In genomic region chr20:32458061-32458836, GRCh38 we compare ENCODE assay signal across 9 cellular contexts.
DNase-seq lines count a peak whose midpoint lies in the region; ATAC-seq lines count a peak whose summit lies in the region.
"Had no signal": no experiment of that assay in that cellular context is flagged by ENCODE, and none has a peak within 500 bp of the region (broad histone marks: within the 10 kb centered on the region; RNA-seq: fewer than 3 reads in every experiment).

No MANE protein-coding gene starts in this region.

- H3K36me3 ChIP-seq in iPS-18a (ENCODE audit: control insufficient read depth, low read depth, low read length) (peaks cover 6% of the 10 kb centered on the region), stomach smooth muscle (ENCODE audit: control insufficient read depth in 2 of 2, insufficient read depth in 2 of 2, low read length in 2 of 2) (peaks cover 7 to 9% of the 10 kb centered on the region in 2 donors)

- peak overlapping the region; percentile 16 for H3K27ac ChIP-seq in iPS-18a (ENCODE audit: low read length)
- H3K27ac ChIP-seq in stomach smooth muscle (ENCODE audit: low read length) = peak overlapping the region; percentile 6

- CTCF ChIA-PET in activated CD4-positive, alpha-beta memory T cell treated with anti-CD3 and anti-CD28 coated beads for 36 hours (lab: Charles Lee) = interaction anchor here (1.0 kb wide), 1 partner anchor 332 kb away, joined by 5 read pairs; no protein-coding TSS in a partner anchor
- CTCF ChIA-PET in activated CD4-positive, alpha-beta memory T cell treated with anti-CD3 and anti-CD28 coated beads, Interleukin-2, amount 10 ng/mL, durations not matched to agents 7 days and 5 days (lab: Charles Lee) = no interaction called here

- H3K9me3 Mint-ChIP-seq in activated CD4-positive, alpha-beta memory T cell treated with anti-CD3 and anti-CD28 coated beads for 36 hours = no peaks in the 10 kb centered on the region
- no peaks in the 10 kb centered on the region for H3K9me3 Mint-ChIP-seq in activated CD4-positive, alpha-beta memory T cell treated with anti-CD3 and anti-CD28 coated beads, Interleukin-2, amount 10 ng/mL, durations not matched to agents 7 days and 5 days

- H3K4me1 ChIP-seq in iPS-18a (ENCODE audit: control insufficient read depth, low read depth, low read length) (peaks cover 8% of the 10 kb centered on the region), stomach smooth muscle (ENCODE audit: control insufficient read depth, insufficient read depth, low read length) (peaks cover 37% of the 10 kb centered on the region)

- H3K4me3 Mint-ChIP-seq in activated CD4-positive, alpha-beta memory T cell treated with anti-CD3 and anti-CD28 coated beads for 36 hours = no peak overlapping the region
- H3K4me3 Mint-ChIP-seq in activated CD4-positive, alpha-beta memory T cell treated with anti-CD3 and anti-CD28 coated beads, Interleukin-2, amount 10 ng/mL, durations not matched to agents 7 days and 5 days = no peak overlapping the region
- H3K4me3 Mint-ChIP-seq in T-helper 17 cell = no peak overlapping the region

- H3K27me3 ChIP-seq in iPS-18a (ENCODE audit: control insufficient read depth, insufficient read depth, low read length) (no peaks in the 10 kb centered on the region), stomach smooth muscle (ENCODE audit: control insufficient read depth in 1 of 2, insufficient read depth in 2 of 2, low read length in 2 of 2) (no peaks in the 10 kb centered on the region)

- H3K4me1 Mint-ChIP-seq in activated CD4-positive, alpha-beta memory T cell treated with anti-CD3 and anti-CD28 coated beads for 36 hours (ENCODE audit: low read depth) = peaks cover 3% of the 10 kb centered on the region
- H3K4me1 Mint-ChIP-seq in activated CD4-positive, alpha-beta memory T cell treated with anti-CD3 and anti-CD28 coated beads, Interleukin-2, amount 10 ng/mL, durations not matched to agents 7 days and 5 days = no peaks in the 10 kb centered on the region
- H3K4me1 Mint-ChIP-seq in T-helper 17 cell = peaks cover 9% of the 10 kb centered on the region

- POLR2A ChIA-PET in activated CD4-positive, alpha-beta memory T cell treated with anti-CD3 and anti-CD28 coated beads for 36 hours (lab: Charles Lee) = no interaction called here
- POLR2A ChIA-PET in activated CD4-positive, alpha-beta memory T cell treated with anti-CD3 and anti-CD28 coated beads, Interleukin-2, amount 10 ng/mL, durations not matched to agents 7 days and 5 days (lab: Charles Lee) = no interaction called here

- H3K27me3 Mint-ChIP-seq in activated CD4-positive, alpha-beta memory T cell treated with anti-CD3 and anti-CD28 coated beads for 36 hours = no peaks in the 10 kb centered on the region
- no peaks in the 10 kb centered on the region for H3K27me3 Mint-ChIP-seq in activated CD4-positive, alpha-beta memory T cell treated with anti-CD3 and anti-CD28 coated beads, Interleukin-2, amount 10 ng/mL, durations not matched to agents 7 days and 5 days
- no peaks in the 10 kb centered on the region for H3K27me3 Mint-ChIP-seq in T-helper 17 cell

- peaks cover 3% of the 10 kb centered on the region for H3K36me3 Mint-ChIP-seq in activated CD4-positive, alpha-beta memory T cell treated with anti-CD3 and anti-CD28 coated beads for 36 hours
- H3K36me3 Mint-ChIP-seq in activated CD4-positive, alpha-beta memory T cell treated with anti-CD3 and anti-CD28 coated beads, Interleukin-2, amount 10 ng/mL, durations not matched to agents 7 days and 5 days (ENCODE audit: low read depth) = no peaks in the 10 kb centered on the region
- peaks cover 2% of the 10 kb centered on the region for H3K36me3 Mint-ChIP-seq in T-helper 17 cell (ENCODE audit: low read depth)

- peak overlapping the region; percentile 54 for H3K9ac ChIP-seq in iPS-18a (ENCODE audit: low read length)
- no peak overlapping the region for H3K9ac ChIP-seq in stomach smooth muscle (ENCODE audit: low read length in 2 of 2)

- H3K27ac Mint-ChIP-seq in activated CD4-positive, alpha-beta memory T cell treated with anti-CD3 and anti-CD28 coated beads for 36 hours = peak overlapping the region; percentile 5
- H3K27ac Mint-ChIP-seq in activated CD4-positive, alpha-beta memory T cell treated with anti-CD3 and anti-CD28 coated beads, Interleukin-2, amount 10 ng/mL, durations not matched to agents 7 days and 5 days = no peak overlapping the region
- peak overlapping the region; percentile 71 for H3K27ac Mint-ChIP-seq in T-helper 17 cell

- H3K9me3 ChIP-seq in T-helper 17 cell (ENCODE audit: control insufficient read depth, low read length, poor library complexity, severe bottlenecking) (no peaks in the 10 kb centered on the region), iPS-18a (ENCODE audit: control insufficient read depth, low read depth, low read length) (no peaks in the 10 kb centered on the region), stomach smooth muscle (ENCODE audit: control insufficient read depth in 2 of 2, low read length in 2 of 2) (no peaks in the 10 kb centered on the region)

- intact Hi-C loops in activated CD4-positive, alpha-beta memory T cell treated with anti-CD3 and anti-CD28 coated beads for 36 hours (cut with micrococcal nuclease) = no loop called here

- DNase-seq in activated CD4-positive, alpha-beta memory T cell treated with anti-CD3 and anti-CD28 coated beads for 36 hours = no peak
- DNase-seq in activated CD4-positive, alpha-beta memory T cell treated with anti-CD3 and anti-CD28 coated beads, Interleukin-2, amount 10 ng/mL, durations not matched to agents 7 days and 5 days = no peak
- DNase-seq in T-helper 17 cell (no peak), NCI-H187 (lab: John Stamatoyannopoulos, UW) (no peak), activated gamma-delta T cell treated with Interleukin-2 at 50 U/mL for 16 hours (no peak)

- H3K4me3 ChIP-seq in iPS-18a (ENCODE audit: low read length) = peak overlapping the region; percentile 54
- peak overlapping the region; percentile 35 to 69 for H3K4me3 ChIP-seq in stomach smooth muscle (ENCODE audit: low read length in 2 of 2)
- H3K4me3 ChIP-seq: GM12878 had no signal

- no peak for ATAC-seq in T-helper 17 cell
- ATAC-seq in HG03135 (IDR thresholded peaks at IDR 0.05; ENCODE audit: unreplicated experiment) = no peak
